Comparison of ENCODE assay signal across 8 cellular contexts in genomic region chr1:24744911-24745710, GRCh38. TPM values are rescaled to one million over a fixed set of nuclear protein-coding genes. Genes with fewer than 3 reads are reported as not detected.
DNase-seq lines count a peak whose midpoint lies in the region; ATAC-seq and TF ChIP-seq lines count a peak whose summit lies in the region.

CLIC4 (plus strand) TSS chr1:24745447; CDS start chr1:24745554, 107 bp downstream.

- H3K4me3 Mint-ChIP-seq in GM23338 (peak within 1 kb of the TSS; percentile 95), nephron (peak within 1 kb of the TSS; percentile 90 to 99 (median 96))
- H3K4me3 Mint-ChIP-seq in stimulated activated naive CD8-positive, alpha-beta T cell treated with anti-CD3 and anti-CD28 coated beads, Interleukin-15, Interleukin-2, amounts not matched to agents 100 ng/mL and 50 ng/mL, for 24 hours = peak within 1 kb of the TSS; percentile 93

- H3K27ac Mint-ChIP-seq in GM23338 (peak within 1 kb of the TSS; percentile 98), nephron (peak within 1 kb of the TSS; percentile 95 to 96 (median 96))
- H3K27ac Mint-ChIP-seq in stimulated activated naive CD8-positive, alpha-beta T cell treated with anti-CD3 and anti-CD28 coated beads, Interleukin-15, Interleukin-2, amounts not matched to agents 100 ng/mL and 50 ng/mL, for 24 hours = peak within 1 kb of the TSS; percentile 91

- peaks cover 30% of the 10 kb centered on the region for H4K20me1 ChIP-seq in GM23338 (replicated peaks; ENCODE audit: insufficient read depth)

- no peaks in the 10 kb centered on the region for H3K9me2 ChIP-seq in GM23338 (ENCODE audit: insufficient read depth)

- peak within 1 kb of the TSS; percentile 88 for H3K4me2 ChIP-seq in GM23338

- no peaks in the 10 kb centered on the region for H3K36me3 ChIP-seq in GM23338 (ENCODE audit: insufficient read depth)

- peaks cover 56% of the 10 kb centered on the region for H3K4me1 Mint-ChIP-seq in GM23338
- H3K4me1 Mint-ChIP-seq in nephron = peaks cover 55% of the 10 kb centered on the region
- H3K4me1 Mint-ChIP-seq in stimulated activated naive CD8-positive, alpha-beta T cell treated with anti-CD3 and anti-CD28 coated beads, Interleukin-15, Interleukin-2, amounts not matched to agents 100 ng/mL and 50 ng/mL, for 24 hours (ENCODE audit: low read depth) = peaks cover 68% of the 10 kb centered on the region

- peaks cover 43% of the 10 kb centered on the region for H3K79me2 ChIP-seq in GM23338 (replicated peaks; ENCODE audit: insufficient read depth)

- H3K36me3 Mint-ChIP-seq in GM23338 (ENCODE audit: low read depth) (peaks cover 36% of the 10 kb centered on the region), nephron (ENCODE audit: low read depth) (peaks cover 5% of the 10 kb centered on the region)
- no peaks in the 10 kb centered on the region for H3K36me3 Mint-ChIP-seq in stimulated activated naive CD8-positive, alpha-beta T cell treated with anti-CD3 and anti-CD28 coated beads, Interleukin-15, Interleukin-2, amounts not matched to agents 100 ng/mL and 50 ng/mL, for 24 hours (ENCODE audit: low read depth)

- peaks cover 64% of the 10 kb centered on the region for H3K4me1 ChIP-seq in GM23338 (ENCODE audit: insufficient read depth)

- no peak within 1 kb of the TSS for H2AFZ ChIP-seq in GM23338

- peaks cover 18% of the 10 kb centered on the region for H3F3A ChIP-seq in GM23338 (replicated peaks; ENCODE audit: low read depth)

- DNase-seq in Daoy (ENCODE audit: low read depth) (peak; percentile 100), GM23338 (ENCODE audit: low spot score) (peak; percentile 100), LNCaP clone FGC (ENCODE audit: low read depth) (peak; percentile 76), fibroblast of pulmonary artery (ENCODE audit: low read depth) (peak; percentile 99)
- peak; percentile 100 for DNase-seq in activated T-helper 9 cell treated with anti-CD3 and anti-CD28 coated beads, Interleukin-2, amount 50 U/mL, for 16 hours (ENCODE audit: low read depth)

- no peaks in the 10 kb centered on the region for H3K27me3 ChIP-seq in GM23338 (ENCODE audit: insufficient read depth)

- peak within 1 kb of the TSS; percentile 95 for H3K27ac ChIP-seq in GM23338 (ENCODE audit: low read depth)

- peak in 1 of 2 experiments; percentile 52; a peak in 2 of 4 replicates for TF ChIP-seq CTCF in GM23338 (conservative IDR thresholded peaks at IDR 0.05; ENCODE audit: low read depth in 2 of 2)
- TF ChIP-seq CTCF in LNCaP clone FGC (IDR thresholded peaks at IDR 0.05; ENCODE audit: control insufficient read depth, extremely low read depth, insufficient read depth) = no peak
- TF ChIP-seq CTCF in fibroblast of pulmonary artery (IDR thresholded peaks at IDR 0.05; ENCODE audit: low read length, missing control alignments) = peak; percentile 9
- no peak for TF ChIP-seq CTCF in nephron (IDR thresholded peaks at IDR 0.05; ENCODE audit: unreplicated experiment in 3 of 3)

- peak; percentile 84 for ATAC-seq in GM23338

- H3K9me3 Mint-ChIP-seq in GM23338 (no peaks in the 10 kb centered on the region; the same call in 2 of the 3 replicates), nephron (no peaks in the 10 kb centered on the region)
- H3K9me3 Mint-ChIP-seq in stimulated activated naive CD8-positive, alpha-beta T cell treated with anti-CD3 and anti-CD28 coated beads, Interleukin-15, Interleukin-2, amounts not matched to agents 100 ng/mL and 50 ng/mL, for 24 hours = no peaks in the 10 kb centered on the region

- peak; percentile 90 for TF ChIP-seq POLR2A in Raji (IDR thresholded peaks at IDR 0.05; ENCODE audit: insufficient read depth, low read depth, low read length)

- H3K4me3 ChIP-seq in GM23338 = peak within 1 kb of the TSS; percentile 72
- peak within 1 kb of the TSS; percentile 60 for H3K4me3 ChIP-seq in LNCaP clone FGC (ENCODE audit: low read depth, low read length)
- peak within 1 kb of the TSS; percentile 69 for H3K4me3 ChIP-seq in fibroblast of pulmonary artery (replicated peaks; ENCODE audit: low read depth, low read length)

- peaks cover 25% of the 10 kb centered on the region for H3K27me3 Mint-ChIP-seq in GM23338 (ENCODE audit: insufficient read depth, low read depth, poor library complexity)
- H3K27me3 Mint-ChIP-seq in nephron (ENCODE audit: low read depth) = peaks cover 4% of the 10 kb centered on the region
- peaks cover 11% of the 10 kb centered on the region for H3K27me3 Mint-ChIP-seq in stimulated activated naive CD8-positive, alpha-beta T cell treated with anti-CD3 and anti-CD28 coated beads, Interleukin-15, Interleukin-2, amounts not matched to agents 100 ng/mL and 50 ng/mL, for 24 hours

TF ChIP-seq in GM23338, 12 proteins besides CTCF, POLR2A, EP300 and RAD21:
- 0 out of 2 replicates have a peak, but pooled peaks have one; percentile 17 for TF ChIP-seq ETS1 (IDR thresholded peaks at IDR 0.05)
- no peak for TF ChIP-seq STAT1 (IDR thresholded peaks at IDR 0.05; ENCODE audit: unreplicated experiment)
- peak; percentile 98 for TF ChIP-seq POLR2AphosphoS5 (IDR thresholded peaks at IDR 0.05; ENCODE audit: low read depth)

RNA-seq across cellular contexts. Expression of gene CLIC4, which starts in this region (rescaled TPM):
- 226 and 245 TPM in 2 replicates for total RNA-seq in Daoy (2014; rRNA removed; shearing (Covaris generic))
- 308 and 319 TPM in 2 replicates for total RNA-seq in GM23338 (2014; rRNA removed; shearing (Covaris generic))
- polyA plus RNA-seq in GM23338 (2016; fragmentation: Nextera tagmentation; extraction: Ambion mirVana) = 84.0 and 92.5 TPM in 2 replicates

Comparison
In these comparisons a context has a peak if more than half of its experiments do, and no peak if none do; other contexts are left out.
1. Peak in every context shown above with its lines: DNase-seq, ATAC-seq, H3K4me3 ChIP-seq and H3K27ac ChIP-seq.